Comparison of ENCODE assay signal across 34 cellular contexts in the genomic region with DNA sequence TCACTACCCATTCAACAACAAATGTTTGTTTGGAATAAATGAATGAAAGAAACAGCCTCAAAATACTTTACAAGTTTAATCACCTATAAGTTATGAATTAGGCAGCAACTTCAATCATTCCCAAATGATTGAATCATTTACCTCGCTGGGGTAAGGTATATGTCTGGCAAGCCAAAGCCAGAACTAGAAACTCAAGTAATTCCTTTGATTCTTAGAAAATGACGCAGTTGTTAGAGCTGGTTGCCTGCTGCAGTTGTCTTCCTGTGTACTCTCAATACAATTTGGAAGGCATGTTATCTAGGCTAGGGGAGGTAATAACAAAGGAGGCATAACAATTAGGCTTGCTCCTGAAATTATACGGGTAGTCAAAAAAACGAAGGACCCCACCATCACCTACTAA.
"Had no signal": no experiment of that assay in that cellular context is flagged by ENCODE, and none has a peak within 500 bp of the region (broad histone marks: within the 10 kb centered on the region; RNA-seq: fewer than 3 reads in every experiment).

No MANE protein-coding gene starts in this region.

- ATAC-seq: activated CD4-positive, CD25-positive, alpha-beta regulatory T cell treated with anti-CD3 and anti-CD28 coated beads, Interleukin-2, amount 50 U/mL, for 24 hours; activated T-cell treated with anti-CD3 and anti-CD28 coated beads, Interleukin-2, amount 50 U/mL, for 72 hours; esophagus mucosa; gastrocnemius medialis; heart left ventricle; T-helper 17 cell had no signal

- H3K9me3 ChIP-seq: gastrocnemius medialis, heart left ventricle had no signal

- H3K27me3 ChIP-seq: brain microvascular endothelial cell, gastrocnemius medialis, heart left ventricle had no signal

- H3K27me3 Mint-ChIP-seq: activated B cell treated with CpG ODN at 0.5 μM for 24 hours; activated CD4-positive, alpha-beta memory T cell treated with anti-CD3 and anti-CD28 coated beads for 36 hours; activated naive CD8-positive, alpha-beta T cell; activated T-cell treated with anti-CD3 and anti-CD28 coated beads, Interleukin-2, amount 50 U/mL, for 24 hours; T-helper 17 cell had no signal

- FAIRE-seq: astrocyte, colon, endometrium, endothelial cell of umbilical vein had no signal

- H3K9me3 Mint-ChIP-seq: activated B cell treated with CpG ODN at 0.5 μM for 24 hours; activated CD4-positive, alpha-beta memory T cell treated with anti-CD3 and anti-CD28 coated beads for 36 hours; T-helper 2 cell treated with Interferon-gamma antibody and Interleukin-4, amounts not matched to agents 5 μg/mL and 100 μg/mL, for 36 hours had no signal

- H3K4me1 ChIP-seq: gastrocnemius medialis had no signal

- H3K4me3 ChIP-seq: gastrocnemius medialis, heart left ventricle had no signal

- H3K27ac ChIP-seq: brain microvascular endothelial cell, gastrocnemius medialis, heart left ventricle, WERI-Rb-1 had no signal

- H3K27ac Mint-ChIP-seq: activated B cell treated with CpG ODN at 0.5 μM for 24 hours; activated CD4-positive, alpha-beta memory T cell treated with anti-CD3 and anti-CD28 coated beads for 36 hours; activated naive CD8-positive, alpha-beta T cell; activated T-cell treated with anti-CD3 and anti-CD28 coated beads, Interleukin-2, amount 50 U/mL, for 24 hours; T-helper 17 cell; T-helper 2 cell treated with Interferon-gamma antibody and Interleukin-4, amounts not matched to agents 5 μg/mL and 100 μg/mL, for 36 hours had no signal

- H3K36me3 ChIP-seq: gastrocnemius medialis, WERI-Rb-1 had no signal

- DNase-seq: activated B cell treated with CpG ODN at 0.5 μM for 24 hours; activated CD4-positive, alpha-beta memory T cell treated with anti-CD3 and anti-CD28 coated beads for 36 hours; activated CD4-positive, alpha-beta T cell treated with anti-CD3 and anti-CD28 coated beads for 48 hours; activated CD4-positive, alpha-beta T cell treated with anti-CD3 and anti-CD28 coated beads, Interleukin-2, amount 50 U/mL, for 1 hour; activated CD8-positive, alpha-beta memory T cell treated with anti-CD3 and anti-CD28 coated beads, Interleukin-2, amount 50 U/mL, for 48 hours; activated effector memory CD4-positive, alpha-beta T cell treated with Interleukin-2 at 50 U/mL for 16 hours; activated gamma-delta T cell treated with Interleukin-2 at 50 U/mL for 16 hours; activated naive CD4-positive, alpha-beta T cell treated with anti-CD3 and anti-CD28 coated beads, Interleukin-2, amount 50 U/mL, for 16 hours; activated naive CD4-positive, alpha-beta T cell treated with Interleukin-2 at 50 U/mL for 16 hours; activated T-cell treated with anti-CD3 and anti-CD28 coated beads for 4 hours; activated T-cell treated with anti-CD3 and anti-CD28 coated beads, Interleukin-2, amount 50 U/mL, for 24 hours; activated T-cell treated with anti-CD3 and anti-CD28 coated beads, Interleukin-2, amount 50 U/mL, for 72 hours; amniotic stem cell; anterior cingulate cortex; brain microvascular endothelial cell; caudate nucleus; cortex of kidney; dermis blood vessel endothelial cell; effector CD4-positive, alpha-beta T cell; foreskin fibroblast; gastrocnemius medialis; glutamatergic neuron; heart left ventricle; T-helper 17 cell; T1000; WERI-Rb-1 had no signal

- H3K4me3 Mint-ChIP-seq: activated B cell treated with CpG ODN at 0.5 μM for 24 hours; activated CD4-positive, alpha-beta memory T cell treated with anti-CD3 and anti-CD28 coated beads for 36 hours; activated naive CD8-positive, alpha-beta T cell; activated T-cell treated with anti-CD3 and anti-CD28 coated beads, Interleukin-2, amount 50 U/mL, for 24 hours; T-helper 17 cell; T-helper 2 cell treated with Interferon-gamma antibody and Interleukin-4, amounts not matched to agents 5 μg/mL and 100 μg/mL, for 36 hours had no signal
